Comparison of ENCODE assay signal across 8 cellular contexts in genomic region chr13:76887070-76887563, GRCh38. TPM values are rescaled to one million over a fixed set of nuclear protein-coding genes. Genes with fewer than 3 reads are reported as not detected.
A peak's percentile ranks its signal among the peaks of the same experiment; 100 is the strongest.
DNase-seq lines count a peak whose midpoint lies in the region; ATAC-seq and TF ChIP-seq lines count a peak whose summit lies in the region.

No MANE protein-coding gene starts in this region.

- H3K4me1 Mint-ChIP-seq in WTC11 (peaks cover 19% of the 10 kb centered on the region), progenitor cell of endocrine pancreas (ENCODE audit: low read depth) (peaks cover 9% of the 10 kb centered on the region)

- TF ChIP-seq CTCF in GM12865 (IDR thresholded peaks at IDR 0.05; ENCODE audit: insufficient read depth, low read depth, low read length, missing control alignments) (no peak), WTC11 (IDR thresholded peaks at IDR 0.05) (no peak), progenitor cell of endocrine pancreas (IDR thresholded peaks at IDR 0.05; ENCODE audit: unreplicated experiment) (no peak)

- H3K27ac Mint-ChIP-seq in WTC11, result no peak overlapping the region
- H3K27ac Mint-ChIP-seq in progenitor cell of endocrine pancreas, result no peak overlapping the region

- intact Hi-C loops in Right ventricle myocardium inferior (cut with DNase I), result loop anchor here (5.0 to 10.0 kb wide), 3 partner anchors 122 to 1015 kb away; no protein-coding TSS in a partner anchor

- DNase-seq in GM12865 (ENCODE audit: low read depth) (no peak), WTC11 (ENCODE audit: low spot score) (peak; percentile 45), Right ventricle myocardium inferior (ENCODE audit: missing footprints) (peak; percentile 33), progenitor cell of endocrine pancreas (ENCODE audit: low spot score, unreplicated experiment) (no peak), T1000 (lab: John Stamatoyannopoulos, UW) (no peak), DMS79 (lab: John Stamatoyannopoulos, UW) (no peak)
- no peak for DNase-seq in effector CD8-positive, alpha-beta T cell (lab: John Stamatoyannopoulos, UW)
- no peak for DNase-seq in stimulated activated CD4-positive, alpha-beta T cell treated with anti-CD3 and anti-CD28 coated beads, Interleukin-2, amount 100 ng/mL, for 48 hours

- peaks cover 72% of the 10 kb centered on the region for H3K27me3 Mint-ChIP-seq in WTC11 (ENCODE audit: low read depth)
- peaks cover 74% of the 10 kb centered on the region for H3K27me3 Mint-ChIP-seq in progenitor cell of endocrine pancreas

- ATAC-seq in WTC11 (peak; percentile 26), Right ventricle myocardium inferior (no peak)

- POLR2A ChIA-PET in WTC11 (lab: Charles Lee), result interaction anchor here (1.1 kb wide), 1 partner anchor 87 kb away, joined by 4 read pairs; no protein-coding TSS in a partner anchor

- H3K4me3 ChIP-seq in GM12865 (ENCODE audit: low read depth, low read length), result peak overlapping the region; percentile 81

- no peaks in the 10 kb centered on the region for H3K36me3 Mint-ChIP-seq in WTC11
- H3K36me3 Mint-ChIP-seq in progenitor cell of endocrine pancreas (ENCODE audit: insufficient read depth), result no peaks in the 10 kb centered on the region

- CTCF ChIA-PET in WTC11 (lab: Charles Lee), result interaction anchor here (0.6 to 3.2 kb wide), 8 partner anchors 11 to 650 kb away, joined by 3 to 21 read pairs (median 4); no protein-coding TSS in a partner anchor

- H3K9me3 Mint-ChIP-seq in WTC11 (no peaks in the 10 kb centered on the region), progenitor cell of endocrine pancreas (ENCODE audit: low read depth) (no peaks in the 10 kb centered on the region)

- H3K4me3 Mint-ChIP-seq in WTC11 (peak overlapping the region; percentile 75), progenitor cell of endocrine pancreas (ENCODE audit: low read depth) (peak overlapping the region; percentile 82)

TF ChIP-seq in WTC11, 78 proteins besides CTCF, POLR2A, EP300 and RAD21:
- TF ChIP-seq, protein P1, sequence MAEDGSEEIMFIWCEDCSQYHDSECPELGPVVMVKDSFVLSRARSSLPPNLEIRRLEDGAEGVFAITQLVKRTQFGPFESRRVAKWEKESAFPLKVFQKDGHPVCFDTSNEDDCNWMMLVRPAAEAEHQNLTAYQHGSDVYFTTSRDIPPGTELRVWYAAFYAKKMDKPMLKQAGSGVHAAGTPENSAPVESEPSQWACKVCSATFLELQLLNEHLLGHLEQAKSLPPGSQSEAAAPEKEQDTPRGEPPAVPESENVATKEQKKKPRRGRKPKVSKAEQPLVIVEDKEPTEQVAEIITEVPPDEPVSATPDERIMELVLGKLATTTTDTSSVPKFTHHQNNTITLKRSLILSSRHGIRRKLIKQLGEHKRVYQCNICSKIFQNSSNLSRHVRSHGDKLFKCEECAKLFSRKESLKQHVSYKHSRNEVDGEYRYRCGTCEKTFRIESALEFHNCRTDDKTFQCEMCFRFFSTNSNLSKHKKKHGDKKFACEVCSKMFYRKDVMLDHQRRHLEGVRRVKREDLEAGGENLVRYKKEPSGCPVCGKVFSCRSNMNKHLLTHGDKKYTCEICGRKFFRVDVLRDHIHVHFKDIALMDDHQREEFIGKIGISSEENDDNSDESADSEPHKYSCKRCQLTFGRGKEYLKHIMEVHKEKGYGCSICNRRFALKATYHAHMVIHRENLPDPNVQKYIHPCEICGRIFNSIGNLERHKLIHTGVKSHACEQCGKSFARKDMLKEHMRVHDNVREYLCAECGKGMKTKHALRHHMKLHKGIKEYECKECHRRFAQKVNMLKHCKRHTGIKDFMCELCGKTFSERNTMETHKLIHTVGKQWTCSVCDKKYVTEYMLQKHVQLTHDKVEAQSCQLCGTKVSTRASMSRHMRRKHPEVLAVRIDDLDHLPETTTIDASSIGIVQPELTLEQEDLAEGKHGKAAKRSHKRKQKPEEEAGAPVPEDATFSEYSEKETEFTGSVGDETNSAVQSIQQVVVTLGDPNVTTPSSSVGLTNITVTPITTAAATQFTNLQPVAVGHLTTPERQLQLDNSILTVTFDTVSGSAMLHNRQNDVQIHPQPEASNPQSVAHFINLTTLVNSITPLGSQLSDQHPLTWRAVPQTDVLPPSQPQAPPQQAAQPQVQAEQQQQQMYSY (CRISPR knock-in tag; IDR thresholded peaks at IDR 0.05), result peak; percentile 10
- TF ChIP-seq ZNF263 (CRISPR knock-in tag; IDR thresholded peaks at IDR 0.05; ENCODE audit: low read depth), result no peak
TF ChIP-seq in WTC11: peak in this region for 1.

RNA-seq across cellular contexts. Expression of gene KCTD12, which starts 0.9 kb away (rescaled TPM):
- total RNA-seq in WTC11 (2021) (6.7 to 8.0 TPM (median 7.8 TPM) in 3 replicates), Right ventricle myocardium inferior (42.8 TPM), progenitor cell of endocrine pancreas (46.2 and 46.6 TPM in 2 replicates)

Comparison
In these comparisons a context has a peak if more than half of its experiments do, and no peak if none do; other contexts are left out.
1. DNase-seq: peak in WTC11 (single experiment) and Right ventricle myocardium inferior (single experiment); none in GM12865 (single experiment), progenitor cell of endocrine pancreas (single experiment), T1000 (single experiment), DMS79 (single experiment), effector CD8-positive, alpha-beta T cell (single experiment) and stimulated activated CD4-positive, alpha-beta T cell treated with anti-CD3 and anti-CD28 coated beads, Interleukin-2, amount 100 ng/mL, for 48 hours (0 of 2).